Comparison of ENCODE assay signal across 10 cellular contexts in genomic region chr3:108006077-108006675, GRCh38.
A peak's percentile ranks its signal among the peaks of the same experiment; 100 is the strongest.
DNase-seq lines count a peak whose midpoint lies in the region; ATAC-seq and TF ChIP-seq lines count a peak whose summit lies in the region.
"Had no signal": no experiment of that assay in that cellular context is flagged by ENCODE, and none has a peak within 500 bp of the region (broad histone marks: within the 10 kb centered on the region; RNA-seq: fewer than 3 reads in every experiment).

No MANE protein-coding gene starts in this region.

- peak; percentile 13; the same call in 1 of the 2 replicates for TF ChIP-seq CTCF in VCaP (conservative IDR thresholded peaks at IDR 0.05)

- DNase-seq in HPDE6-E6E7 (ENCODE audit: extremely low spot score): peak; percentile 83
- peak; percentile 69 for DNase-seq in left cardiac atrium
- no peak for DNase-seq in COR-L47 (lab: John Stamatoyannopoulos, UW)
- DNase-seq in MV-4-11 (lab: John Stamatoyannopoulos, UW): no peak
- DNase-seq in CD8-positive, alpha-beta memory T cell: no peak
- DNase-seq: effector memory CD4-positive, alpha-beta T cell had no signal

- CTCF ChIA-PET in CD8-positive, alpha-beta memory T cell (lab: Charles Lee): no interaction called here

- H3K27me3 Mint-ChIP-seq in CD8-positive, alpha-beta memory T cell: peaks cover 1 to 7% of the 10 kb centered on the region in 2 donors

- H3K27me3 ChIP-seq in CD8-positive, alpha-beta memory T cell (ENCODE audit: insufficient read depth, low read length, poor library complexity, severe bottlenecking): no peaks in the 10 kb centered on the region

- H3K36me3 Mint-ChIP-seq in CD8-positive, alpha-beta memory T cell: peaks cover 0 to 3% (median 0%) of the 10 kb centered on the region in 3 donors

- no peaks in the 10 kb centered on the region for H3K4me1 ChIP-seq in CD8-positive, alpha-beta memory T cell (ENCODE audit: insufficient read depth, low read length)

- H3K27ac Mint-ChIP-seq in CD8-positive, alpha-beta memory T cell: no peak overlapping the region

- intact Hi-C loops in left cardiac atrium (cut with DNase I): no loop called here

- POLR2A ChIA-PET in CD8-positive, alpha-beta memory T cell (lab: Charles Lee): no interaction called here

- no peaks in the 10 kb centered on the region for H3K9me3 ChIP-seq in CD8-positive, alpha-beta memory T cell (ENCODE audit: low read length)

- no peak overlapping the region for H3K4me3 ChIP-seq in skin epidermis
- no peak overlapping the region for H3K4me3 ChIP-seq in CD8-positive, alpha-beta memory T cell (ENCODE audit: low read length)

- H3K36me3 ChIP-seq in CD8-positive, alpha-beta memory T cell (ENCODE audit: insufficient read depth, low read length): no peaks in the 10 kb centered on the region

- H3K4me1 Mint-ChIP-seq in CD8-positive, alpha-beta memory T cell: peaks cover 0 to 3% (median 2%) of the 10 kb centered on the region in 3 donors

- H3K9me3 Mint-ChIP-seq in CD8-positive, alpha-beta memory T cell: no peaks in the 10 kb centered on the region

- ATAC-seq in left cardiac atrium (peak; percentile 79), GM19467 (IDR thresholded peaks at IDR 0.05; ENCODE audit: unreplicated experiment) (no peak)

- H3K27ac ChIP-seq in VCaP (peak overlapping the region; percentile 34), skin epidermis (peak overlapping the region in 14 of 21 experiments; percentile 34 to 81 (median 52))
- no peak overlapping the region for H3K27ac ChIP-seq in CD8-positive, alpha-beta memory T cell (ENCODE audit: low read depth, low read length)

- no peak overlapping the region for H3K4me3 Mint-ChIP-seq in CD8-positive, alpha-beta memory T cell
- H3K4me3 Mint-ChIP-seq: nephron had no signal

Comparison
In these comparisons a context has a peak if more than half of its experiments do, and no peak if none do; other contexts are left out.
1. DNase-seq: peak in HPDE6-E6E7 (single experiment) and left cardiac atrium (single experiment); none in COR-L47 (single experiment), MV-4-11 (single experiment) and CD8-positive, alpha-beta memory T cell (0 of 5).